ENCODE assay signal across 7 cellular contexts in the genomic region with DNA sequence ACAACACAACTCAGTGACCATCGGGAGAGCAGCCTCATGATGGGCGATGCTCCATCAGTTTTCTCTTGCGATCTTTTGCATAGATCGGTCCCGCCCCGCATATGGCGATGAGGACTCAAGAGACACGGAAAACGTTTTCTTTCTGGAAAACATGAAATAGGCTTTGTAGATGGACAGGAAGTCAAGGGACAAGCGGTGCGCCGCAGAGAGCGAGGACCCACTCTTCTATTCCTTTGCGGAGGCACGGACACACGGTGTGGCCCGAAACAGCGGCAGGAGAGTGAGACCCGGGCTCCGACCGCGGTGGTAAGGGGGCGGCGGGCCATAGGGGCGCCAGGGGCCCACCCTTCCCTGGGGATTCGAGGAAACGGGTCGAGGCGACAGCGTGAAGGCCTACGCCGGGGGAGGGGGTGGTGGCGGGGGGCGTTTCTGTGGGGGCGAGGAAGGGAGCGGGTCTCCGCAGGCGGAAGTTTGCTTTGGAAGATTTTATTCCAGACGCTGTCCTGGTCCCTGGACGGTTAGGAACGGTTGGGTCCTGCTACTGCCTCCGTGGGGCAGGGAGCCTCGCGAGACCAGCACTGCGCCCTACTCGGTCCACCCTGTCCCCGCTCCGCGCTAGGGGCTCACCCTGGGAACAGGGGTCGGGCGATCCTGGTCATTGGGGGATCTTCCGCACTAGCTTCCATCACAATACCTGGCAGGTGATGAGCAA. TPM values are rescaled to one million over a fixed set of nuclear protein-coding genes. Genes with fewer than 3 reads are reported as not detected.
DNase-seq lines count a peak whose midpoint lies in the region; TF ChIP-seq lines count a peak whose summit lies in the region.

No MANE protein-coding gene starts in this region.

- in situ Hi-C loops in GM13976 (cut with MboI; ENCODE audit: low sequenced_read_pairs, unreplicated experiment) = no loop called here

- no peak for TF ChIP-seq CTCF in GM13976 (IDR thresholded peaks at IDR 0.05; ENCODE audit: borderline replicate concordance, control extremely low read depth, extremely low read depth, insufficient read depth, missing control alignments)

- peaks cover 6% of the 10 kb centered on the region for H3K36me3 Mint-ChIP-seq in T-helper 2 cell treated with Interferon-gamma antibody and Interleukin-4, amounts not matched to agents 5 μg/mL and 100 μg/mL, for 36 hours (ENCODE audit: low read depth)

- H3K27ac Mint-ChIP-seq in T-helper 2 cell treated with Interferon-gamma antibody and Interleukin-4, amounts not matched to agents 5 μg/mL and 100 μg/mL, for 36 hours = peak overlapping the region; percentile 83

- no peaks in the 10 kb centered on the region for H3K27me3 ChIP-seq in esophagus (ENCODE audit: control insufficient read depth in 1 of 2, insufficient read depth in 2 of 2, low read length in 2 of 2)
- H3K27me3 ChIP-seq in neuron (ENCODE audit: insufficient read depth, low read length) = no peaks in the 10 kb centered on the region

- no peaks in the 10 kb centered on the region for H3K9me3 Mint-ChIP-seq in T-helper 2 cell treated with Interferon-gamma antibody and Interleukin-4, amounts not matched to agents 5 μg/mL and 100 μg/mL, for 36 hours

- 1 to 2% methylated on average over 45 to 52 of the region's 52 CpGs for WGBS in esophagus, 2 donors

- H3K4me1 ChIP-seq in esophagus (ENCODE audit: control insufficient read depth in 2 of 2, insufficient read depth in 2 of 2, low read length in 1 of 2) (peaks cover 0 to 7% of the 10 kb centered on the region in 2 donors), neuron (ENCODE audit: insufficient read depth, low read length) (no peaks in the 10 kb centered on the region)

- peak overlapping the region; percentile 23 to 35 for H3K27ac ChIP-seq in esophagus (ENCODE audit: low read depth in 2 of 2, low read length in 1 of 2)

- no peaks in the 10 kb centered on the region for H3K36me3 ChIP-seq in esophagus (ENCODE audit: control insufficient read depth in 2 of 2, insufficient read depth in 2 of 2, low read length in 1 of 2)
- H3K36me3 ChIP-seq in neuron (ENCODE audit: insufficient read depth, low read length) = peaks cover 4% of the 10 kb centered on the region

- H3K4me3 ChIP-seq in GM08714 (ENCODE audit: low read length) (peak overlapping the region; percentile 84), esophagus (ENCODE audit: low read depth in 1 of 2, low read length in 2 of 2) (peak overlapping the region; percentile 67 to 92), neuron (ENCODE audit: low read length) (peak overlapping the region; percentile 86)

- peak overlapping the region; percentile 96 for H3K4me3 Mint-ChIP-seq in T-helper 2 cell treated with Interferon-gamma antibody and Interleukin-4, amounts not matched to agents 5 μg/mL and 100 μg/mL, for 36 hours

- H3K9me3 ChIP-seq in esophagus (ENCODE audit: control insufficient read depth in 2 of 2, insufficient read depth in 1 of 2, low read depth in 1 of 2, low read length in 1 of 2) (no peaks in the 10 kb centered on the region), neuron (ENCODE audit: low read length) (no peaks in the 10 kb centered on the region)

- H2AFZ ChIP-seq in neuron (ENCODE audit: low read depth, low read length) = peak overlapping the region; percentile 88

- peaks cover 17% of the 10 kb centered on the region for H3K4me1 Mint-ChIP-seq in T-helper 2 cell treated with Interferon-gamma antibody and Interleukin-4, amounts not matched to agents 5 μg/mL and 100 μg/mL, for 36 hours (ENCODE audit: low read depth)

- no peaks in the 10 kb centered on the region for H3K27me3 Mint-ChIP-seq in T-helper 2 cell treated with Interferon-gamma antibody and Interleukin-4, amounts not matched to agents 5 μg/mL and 100 μg/mL, for 36 hours (ENCODE audit: low read depth)

- DNase-seq in HK-2 (ENCODE audit: unreplicated experiment) (peak; percentile 41), GM13976 (ENCODE audit: low spot score) (no peak), NCI-H2029 treated with DMSO at 0.1 percent for 48 hours (lab: John Stamatoyannopoulos, UW) (no peak)
- DNase-seq in T-helper 2 cell treated with Interferon-gamma antibody and Interleukin-4, amounts not matched to agents 5 μg/mL and 100 μg/mL, for 36 hours (ENCODE audit: low spot score) = peak; percentile 10

RNA-seq across cellular contexts. Expression of gene TDRKH, which starts 0.8 kb away (rescaled TPM):
- polyA plus RNA-seq in esophagus = 1 to 10 TPM; 1.1 to 1.5 TPM

RNA-seq across cellular contexts. Expression of gene LINGO4, which starts 14.1 kb away (rescaled TPM):
- under 1 TPM in 1 of 2 donors, not detected in 1; 0.08 TPM for polyA plus RNA-seq in esophagus

RNA-seq across cellular contexts. Expression of gene MRPL9, which starts 27.8 kb away (rescaled TPM):
- 10 to 100 TPM; 49.9 to 53.9 TPM for polyA plus RNA-seq in esophagus

RNA-seq across cellular contexts. Expression of gene RORC, which starts 40.5 kb away (rescaled TPM):
- polyA plus RNA-seq in esophagus = 1 to 10 TPM; 1.5 to 3.4 TPM

RNA-seq across cellular contexts. Expression of gene C2CD4D, which starts 48.5 kb away (rescaled TPM):
- under 1 TPM; 0.12 to 0.19 TPM for polyA plus RNA-seq in esophagus

Comparison
In these comparisons a context has a peak if more than half of its experiments do, and no peak if none do; other contexts are left out.
1. DNase-seq: peak in HK-2 (single experiment) and T-helper 2 cell treated with Interferon-gamma antibody and Interleukin-4, amounts not matched to agents 5 μg/mL and 100 μg/mL, for 36 hours (single experiment); none in GM13976 (single experiment) and NCI-H2029 treated with DMSO at 0.1 percent for 48 hours (single experiment).
2. Peak in every context shown above with its lines, with median percentiles within 50 percentile points of each other: H3K4me3 ChIP-seq.